In the genomic region with DNA sequence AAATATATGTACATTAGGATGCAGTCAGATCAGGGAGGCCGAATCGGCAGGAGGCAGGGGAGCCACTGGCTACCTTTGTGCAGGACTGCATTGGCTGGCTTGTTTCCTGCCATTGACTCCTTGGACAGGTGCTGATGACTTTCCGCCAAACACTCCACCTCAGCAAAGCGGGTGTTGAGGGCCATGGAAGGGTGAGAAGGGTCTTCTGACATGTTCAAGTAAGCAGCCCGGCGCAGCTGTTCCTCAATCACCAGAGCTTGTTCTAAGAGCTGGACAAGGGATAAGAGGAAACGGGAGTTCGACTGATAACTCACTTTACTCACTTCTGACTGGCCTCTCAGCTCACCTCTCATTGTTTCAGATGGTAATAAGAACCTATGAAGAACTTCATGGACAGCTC, we compare ENCODE assay signal across 1 cellular context.
TF ChIP-seq lines count a peak whose summit lies in the region.

No MANE protein-coding gene starts in this region.

TF ChIP-seq in GM12878, 131 proteins besides CTCF, POLR2A, EP300 and RAD21:
- TF ChIP-seq MYB (IDR thresholded peaks at IDR 0.05; ENCODE audit: borderline replicate concordance, low read depth, low read length) (no peak), CREB1 (IDR thresholded peaks at IDR 0.05; ENCODE audit: low read depth) (no peak), MTA2 (IDR thresholded peaks at IDR 0.05; ENCODE audit: low read depth) (no peak), RCOR1 (conservative IDR thresholded peaks at IDR 0.05; ENCODE audit: low read depth, low read length) (no peak), KLF5 (IDR thresholded peaks at IDR 0.05; ENCODE audit: partially characterized antibody) (no peak), MEF2A (IDR thresholded peaks at IDR 0.05; ENCODE audit: insufficient read depth, low read depth, low read length) (no peak), ZNF217 (IDR thresholded peaks at IDR 0.05) (no peak), FOXK2 (IDR thresholded peaks at IDR 0.05) (no peak), MXI1 (IDR thresholded peaks at IDR 0.05; ENCODE audit: low read depth, low read length) (no peak), RELA (IDR thresholded peaks at IDR 0.05; ENCODE audit: borderline replicate concordance, partially characterized antibody) (no peak), ZBED1 (IDR thresholded peaks at IDR 0.05; ENCODE audit: borderline replicate concordance) (no peak), BCL11A (IDR thresholded peaks at IDR 0.05; ENCODE audit: low read depth, low read length) (no peak), STAT3 (IDR thresholded peaks at IDR 0.05; ENCODE audit: low read depth, low read length) (no peak), ETV6 (conservative IDR thresholded peaks at IDR 0.05 in 1 of 2, IDR thresholded peaks at IDR 0.05 in 1 of 2; ENCODE audit: borderline replicate concordance in 1 of 2, low read depth in 1 of 2) (no peak), CBX5 (IDR thresholded peaks at IDR 0.05; ENCODE audit: low read depth) (no peak)
- TF ChIP-seq, protein P1, sequence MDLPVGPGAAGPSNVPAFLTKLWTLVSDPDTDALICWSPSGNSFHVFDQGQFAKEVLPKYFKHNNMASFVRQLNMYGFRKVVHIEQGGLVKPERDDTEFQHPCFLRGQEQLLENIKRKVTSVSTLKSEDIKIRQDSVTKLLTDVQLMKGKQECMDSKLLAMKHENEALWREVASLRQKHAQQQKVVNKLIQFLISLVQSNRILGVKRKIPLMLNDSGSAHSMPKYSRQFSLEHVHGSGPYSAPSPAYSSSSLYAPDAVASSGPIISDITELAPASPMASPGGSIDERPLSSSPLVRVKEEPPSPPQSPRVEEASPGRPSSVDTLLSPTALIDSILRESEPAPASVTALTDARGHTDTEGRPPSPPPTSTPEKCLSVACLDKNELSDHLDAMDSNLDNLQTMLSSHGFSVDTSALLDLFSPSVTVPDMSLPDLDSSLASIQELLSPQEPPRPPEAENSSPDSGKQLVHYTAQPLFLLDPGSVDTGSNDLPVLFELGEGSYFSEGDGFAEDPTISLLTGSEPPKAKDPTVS (IDR thresholded peaks at IDR 0.05; ENCODE audit: low read depth, low read length): no peak
- TF ChIP-seq, protein P2, sequence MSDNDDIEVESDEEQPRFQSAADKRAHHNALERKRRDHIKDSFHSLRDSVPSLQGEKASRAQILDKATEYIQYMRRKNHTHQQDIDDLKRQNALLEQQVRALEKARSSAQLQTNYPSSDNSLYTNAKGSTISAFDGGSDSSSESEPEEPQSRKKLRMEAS (IDR thresholded peaks at IDR 0.05; ENCODE audit: low read depth, low read length): no peak
- TF ChIP-seq, protein P3, sequence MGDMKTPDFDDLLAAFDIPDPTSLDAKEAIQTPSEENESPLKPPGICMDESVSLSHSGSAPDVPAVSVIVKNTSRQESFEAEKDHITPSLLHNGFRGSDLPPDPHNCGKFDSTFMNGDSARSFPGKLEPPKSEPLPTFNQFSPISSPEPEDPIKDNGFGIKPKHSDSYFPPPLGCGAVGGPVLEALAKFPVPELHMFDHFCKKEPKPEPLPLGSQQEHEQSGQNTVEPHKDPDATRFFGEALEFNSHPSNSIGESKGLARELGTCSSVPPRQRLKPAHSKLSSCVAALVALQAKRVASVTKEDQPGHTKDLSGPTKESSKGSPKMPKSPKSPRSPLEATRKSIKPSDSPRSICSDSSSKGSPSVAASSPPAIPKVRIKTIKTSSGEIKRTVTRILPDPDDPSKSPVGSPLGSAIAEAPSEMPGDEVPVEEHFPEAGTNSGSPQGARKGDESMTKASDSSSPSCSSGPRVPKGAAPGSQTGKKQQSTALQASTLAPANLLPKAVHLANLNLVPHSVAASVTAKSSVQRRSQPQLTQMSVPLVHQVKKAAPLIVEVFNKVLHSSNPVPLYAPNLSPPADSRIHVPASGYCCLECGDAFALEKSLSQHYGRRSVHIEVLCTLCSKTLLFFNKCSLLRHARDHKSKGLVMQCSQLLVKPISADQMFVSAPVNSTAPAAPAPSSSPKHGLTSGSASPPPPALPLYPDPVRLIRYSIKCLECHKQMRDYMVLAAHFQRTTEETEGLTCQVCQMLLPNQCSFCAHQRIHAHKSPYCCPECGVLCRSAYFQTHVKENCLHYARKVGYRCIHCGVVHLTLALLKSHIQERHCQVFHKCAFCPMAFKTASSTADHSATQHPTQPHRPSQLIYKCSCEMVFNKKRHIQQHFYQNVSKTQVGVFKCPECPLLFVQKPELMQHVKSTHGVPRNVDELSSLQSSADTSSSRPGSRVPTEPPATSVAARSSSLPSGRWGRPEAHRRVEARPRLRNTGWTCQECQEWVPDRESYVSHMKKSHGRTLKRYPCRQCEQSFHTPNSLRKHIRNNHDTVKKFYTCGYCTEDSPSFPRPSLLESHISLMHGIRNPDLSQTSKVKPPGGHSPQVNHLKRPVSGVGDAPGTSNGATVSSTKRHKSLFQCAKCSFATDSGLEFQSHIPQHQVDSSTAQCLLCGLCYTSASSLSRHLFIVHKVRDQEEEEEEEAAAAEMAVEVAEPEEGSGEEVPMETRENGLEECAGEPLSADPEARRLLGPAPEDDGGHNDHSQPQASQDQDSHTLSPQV (IDR thresholded peaks at IDR 0.05): no peak
- TF ChIP-seq, protein P4, sequence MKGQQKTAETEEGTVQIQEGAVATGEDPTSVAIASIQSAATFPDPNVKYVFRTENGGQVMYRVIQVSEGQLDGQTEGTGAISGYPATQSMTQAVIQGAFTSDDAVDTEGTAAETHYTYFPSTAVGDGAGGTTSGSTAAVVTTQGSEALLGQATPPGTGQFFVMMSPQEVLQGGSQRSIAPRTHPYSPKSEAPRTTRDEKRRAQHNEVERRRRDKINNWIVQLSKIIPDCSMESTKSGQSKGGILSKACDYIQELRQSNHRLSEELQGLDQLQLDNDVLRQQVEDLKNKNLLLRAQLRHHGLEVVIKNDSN (IDR thresholded peaks at IDR 0.05; ENCODE audit: borderline replicate concordance, extremely low read length, insufficient read depth, low read depth, low read length): no peak
